9 cellular contexts compared by ENCODE assay signal in the genomic region with DNA sequence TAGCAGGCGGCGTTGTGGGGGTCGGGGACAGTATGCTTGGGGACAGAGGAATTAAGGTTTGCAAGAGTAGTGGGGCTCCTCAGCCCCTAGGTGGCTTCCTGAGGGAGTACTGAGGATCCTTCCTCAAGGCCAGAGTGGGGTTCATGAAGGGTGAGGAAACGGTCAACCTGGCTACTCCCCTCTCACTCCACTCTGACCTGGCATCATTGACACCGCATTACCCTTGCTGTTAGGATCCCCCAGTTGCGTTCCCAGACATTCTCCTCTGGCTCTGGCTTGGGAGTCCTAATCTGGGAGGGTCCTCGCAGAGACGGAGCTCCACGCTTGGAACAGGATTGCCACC. TPM values are rescaled to one million over a fixed set of nuclear protein-coding genes. Genes with fewer than 3 reads are reported as not detected.
A peak's percentile ranks its signal among the peaks of the same experiment; 100 is the strongest.
DNase-seq lines count a peak whose midpoint lies in the region; ATAC-seq and TF ChIP-seq lines count a peak whose summit lies in the region.
"Had no signal": no experiment of that assay in that cellular context is flagged by ENCODE, and none has a peak within 500 bp of the region (broad histone marks: within the 10 kb centered on the region; RNA-seq: fewer than 3 reads in every experiment).

No MANE protein-coding gene starts in this region.

- H3K4me1 ChIP-seq in heart left ventricle (peaks cover 0 to 28% (median 9%) of the 10 kb centered on the region in 12 donors), tibial artery (peaks cover 0 to 29% (median 17%) of the 10 kb centered on the region in 4 donors)

- DNase-seq in heart left ventricle (no peak), Right ventricle myocardium inferior (ENCODE audit: missing footprints) (no peak), left lobe of liver (ENCODE audit: low spot score) (no peak), tibial artery (no peak), ecto neural progenitor cell (ENCODE audit: low spot score) (no peak), NCI-H1694 (lab: John Stamatoyannopoulos, UW) (no peak), A172 (ENCODE audit: low spot score) (no peak)
- no peak for DNase-seq in activated naive CD4-positive, alpha-beta T cell treated with anti-CD3 and anti-CD28 coated beads, Interleukin-2, amount 50 U/mL, for 72 hours (ENCODE audit: low spot score in 2 of 2)

- H3K36me3 ChIP-seq in heart left ventricle: no peaks in the 10 kb centered on the region
- H3K36me3 ChIP-seq in tibial artery: no peaks in the 10 kb centered on the region

- no peak for TF ChIP-seq POLR2A in heart left ventricle (IDR thresholded peaks at IDR 0.05)

- 8 to 16% (median 13%) methylated on average over 6 to 9 of the region's 9 CpGs for WGBS in heart left ventricle, 4 donors

- peaks cover 0 to 7% (median 0%) of the 10 kb centered on the region in 9 donors for H3K27me3 ChIP-seq in heart left ventricle
- peaks cover 0 to 6% of the 10 kb centered on the region in 2 donors for H3K27me3 ChIP-seq in tibial artery

- H3K9me3 ChIP-seq in heart left ventricle (no peaks in the 10 kb centered on the region), tibial artery (no peaks in the 10 kb centered on the region)

- ATAC-seq in heart left ventricle: no peak
- ATAC-seq in Right ventricle myocardium inferior: no peak
- peak; percentile 9 to 14 for ATAC-seq in activated naive CD4-positive, alpha-beta T cell treated with anti-CD3 and anti-CD28 coated beads, Interleukin-2, amount 50 U/mL, for 72 hours
- ATAC-seq in left lobe of liver: peak; percentile 3

- intact Hi-C loops in heart left ventricle (cut with DNase I) (loop anchor here in 7 of 10 donors (2.0 to 10.0 kb wide), 5 partner anchors 147 to 359 kb away; no protein-coding TSS in a partner anchor), Right ventricle myocardium inferior (cut with DNase I) (no loop called here), tibial artery (cut with DNase I; ENCODE audit: low total_unique reads) (loop anchor here (2.0 kb wide), 1 partner anchor 147 kb away; no protein-coding TSS in a partner anchor)

- no peaks in the 10 kb centered on the region for H3K9me3 Mint-ChIP-seq in activated naive CD4-positive, alpha-beta T cell treated with anti-CD3 and anti-CD28 coated beads, Interleukin-2, amount 50 U/mL, for 72 hours

- H3K27ac ChIP-seq in heart left ventricle: peak overlapping the region in 3 of 12 donors; percentile 62 to 69 (median 66)
- H3K27ac ChIP-seq in tibial artery: peak overlapping the region; percentile 62 to 71

- H3K4me3 ChIP-seq in heart left ventricle (peak overlapping the region; percentile 39 to 86 (median 68)), tibial artery (peak overlapping the region; percentile 77 to 84)

- peaks cover 0 to 8% of the 10 kb centered on the region in 2 donors for H3K36me3 Mint-ChIP-seq in activated naive CD4-positive, alpha-beta T cell treated with anti-CD3 and anti-CD28 coated beads, Interleukin-2, amount 50 U/mL, for 72 hours

- TF ChIP-seq CTCF in heart left ventricle (IDR thresholded peaks at IDR 0.05) (no peak), tibial artery (IDR thresholded peaks at IDR 0.05) (no peak)

- H3K27ac Mint-ChIP-seq in activated naive CD4-positive, alpha-beta T cell treated with anti-CD3 and anti-CD28 coated beads, Interleukin-2, amount 50 U/mL, for 72 hours: no peak overlapping the region

RNA-seq across cellular contexts. Expression of a gene that starts 0.5 kb away (rescaled TPM):
- total RNA-seq in heart left ventricle (10 to 100 TPM in 1 of 9 donors, 1 to 10 TPM in 8; 1.5 to 20.3 (median 3.3) TPM), Right ventricle myocardium inferior (3.3 TPM), left lobe of liver (5.1 TPM)
- polyA plus RNA-seq in heart left ventricle: 1 to 10 TPM; 1.6 to 4.2 TPM
- 10 to 100 TPM; 16.0 to 32.8 TPM for total RNA-seq in activated naive CD4-positive, alpha-beta T cell treated with anti-CD3 and anti-CD28 coated beads, Interleukin-2, amount 50 U/mL, for 72 hours
- 2.0 and 2.7 TPM in 2 replicates for total RNA-seq in A172 (2014; rRNA removed; shearing (Covaris generic))

RNA-seq across cellular contexts. Expression of a gene that starts 30.2 kb away (rescaled TPM):
- total RNA-seq in heart left ventricle: under 1 TPM in 1 of 9 donors, not detected in 8; 0.68 TPM
- not detected for polyA plus RNA-seq in heart left ventricle
- total RNA-seq in Right ventricle myocardium inferior: not detected
- under 1 TPM in 1 of 2 donors, not detected in 1; 0.09 TPM for total RNA-seq in activated naive CD4-positive, alpha-beta T cell treated with anti-CD3 and anti-CD28 coated beads, Interleukin-2, amount 50 U/mL, for 72 hours
- 0.53 TPM for total RNA-seq in left lobe of liver
- not detected in 2 replicates for total RNA-seq in A172 (2014; rRNA removed; shearing (Covaris generic))
- total RNA-seq: glomerular endothelial cell had no signal

Comparison
In these comparisons a context has a peak if more than half of its experiments do, and no peak if none do; other contexts are left out.
1. ATAC-seq: peak in activated naive CD4-positive, alpha-beta T cell treated with anti-CD3 and anti-CD28 coated beads, Interleukin-2, amount 50 U/mL, for 72 hours (2 of 2) and left lobe of liver (single experiment); none in heart left ventricle (0 of 4) and Right ventricle myocardium inferior (single experiment).